Comparison of ENCODE assay signal across 17 cellular contexts in the genomic region with DNA sequence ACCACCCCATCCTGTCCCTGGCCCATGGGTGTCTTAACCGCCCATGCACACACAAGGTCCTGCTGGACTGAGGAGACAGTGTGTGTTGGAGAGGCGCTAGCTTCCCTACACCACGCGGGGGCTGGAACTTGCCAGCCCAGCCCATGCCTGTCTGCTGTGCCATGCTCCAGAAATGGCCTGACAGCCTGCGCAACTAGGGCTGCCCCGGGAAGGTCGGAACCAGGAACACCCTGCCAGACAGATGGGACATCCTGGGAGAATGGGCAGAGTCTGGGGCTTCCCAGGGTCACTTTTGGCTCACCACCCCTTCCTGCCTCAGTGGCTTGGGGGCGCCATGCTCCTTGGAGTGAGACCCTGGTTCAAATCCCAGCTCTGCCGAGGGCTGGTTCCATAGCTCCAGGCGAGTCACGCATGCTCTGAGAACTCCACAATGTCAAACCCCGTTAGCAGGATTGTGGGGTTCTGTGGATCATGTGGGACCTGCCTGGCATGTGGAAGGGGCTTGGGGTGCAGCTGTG. TPM values are rescaled to one million over a fixed set of nuclear protein-coding genes. Genes with fewer than 3 reads are reported as not detected.
DNase-seq lines count a peak whose midpoint lies in the region; ATAC-seq and TF ChIP-seq lines count a peak whose summit lies in the region.
"Had no signal": no experiment of that assay in that cellular context is flagged by ENCODE, and none has a peak within 500 bp of the region (broad histone marks: within the 10 kb centered on the region; RNA-seq: fewer than 3 reads in every experiment).

No MANE protein-coding gene starts in this region.

- H2AFZ ChIP-seq in trophoblast cell (ENCODE audit: insufficient read depth, low read length, poor library complexity): no peak overlapping the region

- H4K91ac ChIP-seq in trophoblast cell (ENCODE audit: low read depth, low read length): no peak overlapping the region

- H3K14ac ChIP-seq in trophoblast cell (ENCODE audit: low read length): no peak overlapping the region

- TF ChIP-seq CTCF in HEK293 (tag by site-specific recombination; IDR thresholded peaks at IDR 0.05) (peak; percentile 28; the same call in 1 of the 2 replicates), dorsolateral prefrontal cortex (IDR thresholded peaks at IDR 0.05 in 54 of 56, conservative IDR thresholded peaks at IDR 0.05 in 2 of 56; ENCODE audit: low read depth in 1 of 56, partially characterized antibody in 56 of 56) (no peak), type B pancreatic cell (conservative IDR thresholded peaks at IDR 0.05) (no peak)

- no peak overlapping the region for H4K12ac ChIP-seq in trophoblast cell (ENCODE audit: low read depth, low read length)

- peaks cover 3 to 71% of the 10 kb centered on the region in 2 experiments; a peak in 2 of 3 replicates for H3K36me3 ChIP-seq in HEK293 (ENCODE audit: control insufficient read depth in 2 of 2, insufficient read depth in 1 of 2, low read length in 2 of 2)
- H3K36me3 ChIP-seq in trophoblast cell (ENCODE audit: control insufficient read depth in 1 of 2, insufficient read depth in 2 of 2, low read length in 2 of 2): peaks cover 78 to 80% of the 10 kb centered on the region in 2 experiments

- intact Hi-C loops in dorsolateral prefrontal cortex (cut with DNase I): no loop called here

- no peaks in the 10 kb centered on the region for H3K79me2 ChIP-seq in trophoblast cell (ENCODE audit: control insufficient read depth, insufficient read depth, low read length, poor library complexity)

- no peak overlapping the region for H3K4ac ChIP-seq in trophoblast cell (ENCODE audit: low read depth, low read length)

- H4K8ac ChIP-seq in trophoblast cell (ENCODE audit: low read depth, low read length): no peak overlapping the region

- no peaks in the 10 kb centered on the region for H3K9me3 Mint-ChIP-seq in activated T-cell treated with anti-CD3 and anti-CD28 coated beads, Interleukin-2, amount 50 U/mL, for 72 hours
- no peaks in the 10 kb centered on the region for H3K9me3 Mint-ChIP-seq in activated naive CD8-positive, alpha-beta T cell treated with anti-CD3 and anti-CD28 coated beads, Interleukin-2, amount 50 U/mL, for 24 hours
- no peaks in the 10 kb centered on the region for H3K9me3 Mint-ChIP-seq in type B pancreatic cell
- H3K9me3 Mint-ChIP-seq: CD8-positive, alpha-beta memory T cell had no signal

- H3K79me1 ChIP-seq in trophoblast cell (ENCODE audit: low read length): no peaks in the 10 kb centered on the region

- WGBS in trophoblast cell (ENCODE audit: extremely low coverage, insufficient coverage, insufficient read length): no CpG with 5 or more reads among the region's 12 CpGs

- H3K27ac ChIP-seq in HEK293 (ENCODE audit: extremely low read depth, low read depth, low read length) (no peak overlapping the region), dorsolateral prefrontal cortex (peak overlapping the region in 40 of 59 donors; percentile 7 to 85 (median 60)), trophoblast cell (ENCODE audit: low read depth, low read length) (no peak overlapping the region)
- H3K27ac ChIP-seq: 22Rv1, BLaER1, SK-N-MC had no signal

- no peak for DNase-seq in activated T-cell treated with anti-CD3 and anti-CD28 coated beads, Interleukin-2, amount 50 U/mL, for 72 hours
- DNase-seq in activated T-cell treated with anti-CD3 and anti-CD28 coated beads, Interleukin-2, amount 50 U/mL, for 48 hours: no peak
- DNase-seq in dorsolateral prefrontal cortex (no peak), trophoblast cell (no peak), cerebellar cortex (ENCODE audit: low spot score) (no peak), type B pancreatic cell (ENCODE audit: extremely low spot score, unreplicated experiment) (no peak)
- no peak for DNase-seq in activated naive CD8-positive, alpha-beta T cell treated with anti-CD3 and anti-CD28 coated beads, Interleukin-2, amount 50 U/mL, for 24 hours
- DNase-seq: CD8-positive, alpha-beta memory T cell; DMS 273 treated with DMSO at 0.1 percent for 48 hours; NCI-H1048; NCI-H226; NCI-H69; NK-92 treated with Interleukin-12 subunit alpha and Interleukin-12 subunit beta, amount 100 ng/mL, for 24 hours had no signal

- H2BK5ac ChIP-seq in trophoblast cell (ENCODE audit: low read depth, low read length, poor library complexity): no peak overlapping the region

- H3K27me3 ChIP-seq in dorsolateral prefrontal cortex: no peaks in the 10 kb centered on the region
- H3K27me3 ChIP-seq in trophoblast cell (ENCODE audit: insufficient read depth, low read length): no peaks in the 10 kb centered on the region
- H3K27me3 ChIP-seq: BLaER1 had no signal

- no peak overlapping the region for H3K23ac ChIP-seq in trophoblast cell (ENCODE audit: low read length)

- no peak overlapping the region for H3K4me2 ChIP-seq in trophoblast cell (ENCODE audit: low read length)

- no peak overlapping the region for H2AK5ac ChIP-seq in trophoblast cell (ENCODE audit: low read length)

- H2BK12ac ChIP-seq in trophoblast cell (ENCODE audit: low read length): peak overlapping the region; percentile 23

- H3K27me3 Mint-ChIP-seq in activated T-cell treated with anti-CD3 and anti-CD28 coated beads, Interleukin-2, amount 50 U/mL, for 72 hours (ENCODE audit: low read depth): no peaks in the 10 kb centered on the region
- H3K27me3 Mint-ChIP-seq in activated naive CD8-positive, alpha-beta T cell treated with anti-CD3 and anti-CD28 coated beads, Interleukin-2, amount 50 U/mL, for 24 hours: no peaks in the 10 kb centered on the region
- H3K27me3 Mint-ChIP-seq in type B pancreatic cell: no peaks in the 10 kb centered on the region
- H3K27me3 Mint-ChIP-seq: CD8-positive, alpha-beta memory T cell had no signal

- H3K4me1 ChIP-seq in HEK293 (ENCODE audit: control insufficient read depth, insufficient read depth, low read length): no peaks in the 10 kb centered on the region
- no peaks in the 10 kb centered on the region for H3K4me1 ChIP-seq in trophoblast cell (ENCODE audit: control insufficient read depth in 1 of 2, insufficient read depth in 2 of 2, low read length in 2 of 2)

- no peak overlapping the region for H3K18ac ChIP-seq in trophoblast cell (ENCODE audit: low read length)

- H2BK120ac ChIP-seq in trophoblast cell (ENCODE audit: insufficient read depth, low read length, poor library complexity): no peak overlapping the region

- H3K4me3 Mint-ChIP-seq in activated T-cell treated with anti-CD3 and anti-CD28 coated beads, Interleukin-2, amount 50 U/mL, for 72 hours: no peak overlapping the region
- no peak overlapping the region for H3K4me3 Mint-ChIP-seq in activated naive CD8-positive, alpha-beta T cell treated with anti-CD3 and anti-CD28 coated beads, Interleukin-2, amount 50 U/mL, for 24 hours
- no peak overlapping the region for H3K4me3 Mint-ChIP-seq in type B pancreatic cell
- H3K4me3 Mint-ChIP-seq: CD8-positive, alpha-beta memory T cell had no signal

- H3K4me3 ChIP-seq in HEK293 (ENCODE audit: low read depth, low read length): no peak overlapping the region
- no peak overlapping the region for H3K4me3 ChIP-seq in dorsolateral prefrontal cortex
- no peak overlapping the region for H3K4me3 ChIP-seq in trophoblast cell (ENCODE audit: low read depth, low read length)
- H3K4me3 ChIP-seq: BLaER1, SK-N-MC had no signal

- H3K9me3 ChIP-seq in HEK293 (ENCODE audit: control insufficient read depth, insufficient read depth, low read depth, low read length) (no peaks in the 10 kb centered on the region), trophoblast cell (ENCODE audit: insufficient read depth, low read depth, low read length) (peaks cover 5% of the 10 kb centered on the region)
- H3K9me3 ChIP-seq: BLaER1 had no signal

- H3K9ac ChIP-seq in trophoblast cell (ENCODE audit: low read length): no peak overlapping the region
- H3K9ac ChIP-seq: BLaER1 had no signal

- no peaks in the 10 kb centered on the region for H3K36me3 Mint-ChIP-seq in activated T-cell treated with anti-CD3 and anti-CD28 coated beads, Interleukin-2, amount 50 U/mL, for 72 hours (ENCODE audit: insufficient read depth in 2 of 2)
- peaks cover 7% of the 10 kb centered on the region for H3K36me3 Mint-ChIP-seq in activated naive CD8-positive, alpha-beta T cell treated with anti-CD3 and anti-CD28 coated beads, Interleukin-2, amount 50 U/mL, for 24 hours (ENCODE audit: low read depth)
- peaks cover 12% of the 10 kb centered on the region for H3K36me3 Mint-ChIP-seq in type B pancreatic cell

- ATAC-seq in activated T-cell treated with anti-CD3 and anti-CD28 coated beads, Interleukin-2, amount 50 U/mL, for 72 hours (replicated peaks in 1 of 2): no peak
- ATAC-seq in activated naive CD8-positive, alpha-beta T cell treated with anti-CD3 and anti-CD28 coated beads, Interleukin-2, amount 50 U/mL, for 24 hours: no peak

- no peaks in the 10 kb centered on the region for H3K4me1 Mint-ChIP-seq in activated T-cell treated with anti-CD3 and anti-CD28 coated beads, Interleukin-2, amount 50 U/mL, for 72 hours (ENCODE audit: low read depth)
- no peaks in the 10 kb centered on the region for H3K4me1 Mint-ChIP-seq in activated naive CD8-positive, alpha-beta T cell treated with anti-CD3 and anti-CD28 coated beads, Interleukin-2, amount 50 U/mL, for 24 hours
- H3K4me1 Mint-ChIP-seq in type B pancreatic cell (ENCODE audit: unreplicated experiment): peaks cover 10% of the 10 kb centered on the region

- CTCF ChIA-PET in HEK293 (lab: Yijun Ruan, JAX): interaction anchor here (0.6 to 2.0 kb wide), 3 partner anchors 59 to 125 kb away, joined by 3 to 8 read pairs (median 4); no protein-coding TSS in a partner anchor

- peak overlapping the region; percentile 79 for H3K27ac Mint-ChIP-seq in activated T-cell treated with anti-CD3 and anti-CD28 coated beads, Interleukin-2, amount 50 U/mL, for 72 hours
- H3K27ac Mint-ChIP-seq in activated naive CD8-positive, alpha-beta T cell treated with anti-CD3 and anti-CD28 coated beads, Interleukin-2, amount 50 U/mL, for 24 hours: no peak overlapping the region
- H3K27ac Mint-ChIP-seq in type B pancreatic cell: no peak overlapping the region

- POLR2A ChIA-PET in HEK293 (lab: Yijun Ruan, JAX): interaction anchor here (0.6 kb wide), 1 partner anchor 1631 kb away, joined by 4 read pairs; no protein-coding TSS in a partner anchor

TF ChIP-seq in HEK293, 187 proteins besides CTCF, POLR2A, EP300 and RAD21 (continues in another document):
- TF ChIP-seq ZNF133 (tag by site-specific recombination; IDR thresholded peaks at IDR 0.05) (no peak), ZNF707 (tag by site-specific recombination; IDR thresholded peaks at IDR 0.05) (no peak)

RNA-seq across cellular contexts. Expression of a gene that starts 36.2 kb away (rescaled TPM):
- total RNA-seq in activated T-cell treated with anti-CD3 and anti-CD28 coated beads, Interleukin-2, amount 50 U/mL, for 72 hours: 100 to 1,000 TPM; 192 to 209 TPM
- total RNA-seq in dorsolateral prefrontal cortex (100 to 1,000 TPM in 84 of 120 experiments, 10 to 100 TPM in 36; 57.2 to 359 (median 120) TPM), type B pancreatic cell (ENCODE audit: low replicate concordance) (81.2 and 97.0 TPM in 2 replicates)
- 95.5 and 107 TPM in 2 replicates for polyA plus RNA-seq in trophoblast cell (2013)

Comparison
In these comparisons a context has a peak if more than half of its experiments do, and no peak if none do; other contexts are left out.
1. H3K27ac ChIP-seq: peak in dorsolateral prefrontal cortex (40 of 59); none in HEK293 (single experiment) and trophoblast cell (single experiment).